10 cellular contexts compared by ENCODE assay signal in the genomic region with DNA sequence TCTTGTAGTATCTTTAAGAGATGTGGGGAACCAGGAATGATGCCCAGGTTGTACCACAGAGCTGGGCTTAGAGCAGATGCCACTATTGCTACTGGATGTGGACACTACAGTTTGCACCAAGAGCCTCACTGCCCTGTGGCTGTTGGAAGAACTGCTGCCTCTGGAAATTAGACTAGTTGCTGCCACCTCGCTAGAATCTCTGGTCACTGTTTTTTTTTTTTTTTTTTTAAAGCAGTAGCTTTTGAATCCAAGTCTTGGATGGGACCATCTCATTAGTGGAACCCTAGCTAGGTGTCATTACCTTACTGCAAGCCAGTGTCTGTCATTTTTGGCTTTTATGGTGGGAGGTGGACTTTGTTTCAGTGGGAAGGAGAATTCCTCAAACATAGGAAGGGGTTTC.
A peak's percentile ranks its signal among the peaks of the same experiment; 100 is the strongest.
DNase-seq lines count a peak whose midpoint lies in the region; ATAC-seq and TF ChIP-seq lines count a peak whose summit lies in the region.
"Had no signal": no experiment of that assay in that cellular context is flagged by ENCODE, and none has a peak within 500 bp of the region (broad histone marks: within the 10 kb centered on the region; RNA-seq: fewer than 3 reads in every experiment).

No MANE protein-coding gene starts in this region.

- intact Hi-C loops in sciatic nerve (cut with DNase I), result no loop called here

- peak; percentile 76 for ATAC-seq in sciatic nerve
- ATAC-seq in HG02970 (IDR thresholded peaks at IDR 0.05; ENCODE audit: low FRiP score, unreplicated experiment), result no peak
- ATAC-seq in HG03045 (IDR thresholded peaks at IDR 0.05; ENCODE audit: unreplicated experiment), result no peak
- no peak for ATAC-seq in HG02588 (IDR thresholded peaks at IDR 0.05; ENCODE audit: unreplicated experiment)

- no peaks in the 10 kb centered on the region for H3K79me2 ChIP-seq in OCI-LY3 (ENCODE audit: low read length)

- no peaks in the 10 kb centered on the region for H4K20me1 ChIP-seq in OCI-LY3 (ENCODE audit: insufficient read depth, low read length)

- H3K9me3 ChIP-seq in OCI-LY3 (ENCODE audit: insufficient read depth, low read length) (no peaks in the 10 kb centered on the region), esophagus (ENCODE audit: control insufficient read depth in 2 of 2, insufficient read depth in 1 of 2, low read depth in 1 of 2, low read length in 1 of 2) (no peaks in the 10 kb centered on the region)

- peak overlapping the region; percentile 38 for H3K4me2 ChIP-seq in OCI-LY3 (ENCODE audit: low read length)

- DNase-seq in GM12865 (ENCODE audit: low read depth), result peak; percentile 32
- DNase-seq in sciatic nerve (ENCODE audit: low spot score), result no peak
- DNase-seq in NCI-H1105 treated with DMSO at 0.1 percent for 48 hours (lab: John Stamatoyannopoulos, UW), result no peak
- DNase-seq: activated gamma-delta T cell treated with Interleukin-2 at 50 U/mL for 16 hours, NCI-H446 had no signal

- no peak for TF ChIP-seq CTCF in GM12865 (IDR thresholded peaks at IDR 0.05; ENCODE audit: insufficient read depth, low read depth, low read length, missing control alignments)
- peak; percentile 36 for TF ChIP-seq CTCF in OCI-LY3 (IDR thresholded peaks at IDR 0.05; ENCODE audit: low read depth, low read length)

- H3K36me3 ChIP-seq in OCI-LY3 (replicated peaks; ENCODE audit: low read depth, low read length) (no peaks in the 10 kb centered on the region), esophagus (ENCODE audit: control insufficient read depth in 2 of 2, insufficient read depth in 2 of 2, low read length in 1 of 2) (no peaks in the 10 kb centered on the region)

- H3K4me3 ChIP-seq in GM12865 (ENCODE audit: low read depth, low read length), result no peak overlapping the region
- no peak overlapping the region for H3K4me3 ChIP-seq in OCI-LY3 (ENCODE audit: low read length)
- H3K4me3 ChIP-seq in esophagus (ENCODE audit: low read depth in 1 of 2, low read length in 2 of 2), result no peak overlapping the region

- no peak overlapping the region for H3K9ac ChIP-seq in OCI-LY3 (ENCODE audit: low read length)

- no peak overlapping the region for H3K27ac ChIP-seq in OCI-LY3 (ENCODE audit: low read length)
- peak overlapping the region; percentile 17 to 49 for H3K27ac ChIP-seq in esophagus (ENCODE audit: low read depth in 2 of 2, low read length in 1 of 2)

- 63 to 75% methylated on average over 1 of the region's 1 CpG for WGBS in esophagus, 2 donors

- H2AFZ ChIP-seq in OCI-LY3 (ENCODE audit: low read depth, low read length), result no peak overlapping the region

- peaks cover 19% of the 10 kb centered on the region for H3K4me1 ChIP-seq in OCI-LY3 (ENCODE audit: low read length)
- peaks cover 0 to 1% of the 10 kb centered on the region in 2 donors for H3K4me1 ChIP-seq in esophagus (ENCODE audit: control insufficient read depth in 2 of 2, insufficient read depth in 2 of 2, low read length in 1 of 2)

- no peaks in the 10 kb centered on the region for H3K27me3 ChIP-seq in OCI-LY3 (ENCODE audit: low read depth, low read length)
- H3K27me3 ChIP-seq in esophagus (ENCODE audit: control insufficient read depth in 1 of 2, insufficient read depth in 2 of 2, low read length in 2 of 2), result no peaks in the 10 kb centered on the region
